2 cellular contexts compared by ENCODE assay signal in the genomic region with DNA sequence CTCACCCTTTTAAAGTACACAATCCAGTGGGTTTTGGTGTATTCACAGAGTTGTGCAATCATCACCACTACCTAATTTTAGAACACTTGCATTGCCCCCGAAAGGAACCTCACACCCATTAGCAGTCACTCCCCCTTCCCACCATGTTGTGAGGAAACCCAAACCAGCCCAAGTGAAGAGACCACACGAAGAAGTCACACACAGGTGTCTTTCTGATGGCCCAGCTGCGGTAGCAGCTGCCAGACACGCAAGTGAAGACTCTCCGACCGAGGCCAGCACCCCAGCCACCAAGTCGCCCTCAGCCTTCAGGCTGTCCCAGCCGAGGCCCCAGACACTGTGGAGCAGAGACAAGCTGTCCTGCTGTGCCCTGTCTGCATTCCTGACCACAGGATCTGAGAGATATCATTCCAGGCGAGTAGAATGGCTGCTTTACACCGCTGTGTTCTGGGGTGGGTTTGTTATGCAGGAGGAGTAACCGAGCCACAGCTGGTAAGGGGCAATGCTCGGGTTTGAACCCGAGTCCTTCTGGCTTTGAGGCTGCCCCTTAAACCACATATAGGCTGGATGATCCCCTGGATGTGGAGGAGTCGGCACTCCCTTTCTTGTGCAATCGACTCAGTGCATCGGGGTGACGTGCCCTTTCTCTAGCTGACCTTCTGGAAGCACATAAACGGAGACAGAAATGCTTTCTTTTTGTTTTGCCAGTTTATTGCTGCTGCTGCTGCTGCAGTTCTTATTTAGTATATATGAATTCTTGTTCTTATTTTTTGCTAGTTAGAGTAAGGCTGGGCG.
TF ChIP-seq lines count a peak whose summit lies in the region.

No MANE protein-coding gene starts in this region.

TF ChIP-seq in SK-N-SH treated with all-trans-retinoic acid at 6 μM for 48 hours, 23 proteins besides CTCF, POLR2A, EP300 and RAD21 (continued from another document):
- TF ChIP-seq TCF4 (CRISPR knock-in tag; IDR thresholded peaks at IDR 0.05; ENCODE audit: borderline replicate concordance) (no peak), OSR1 (CRISPR knock-in tag; IDR thresholded peaks at IDR 0.05) (no peak), RARB (CRISPR knock-in tag; IDR thresholded peaks at IDR 0.05) (no peak), PPARA (CRISPR knock-in tag; IDR thresholded peaks at IDR 0.05; ENCODE audit: borderline replicate concordance) (no peak), SNAI2 (CRISPR knock-in tag; IDR thresholded peaks at IDR 0.05) (no peak), ZC3H10 (CRISPR knock-in tag; IDR thresholded peaks at IDR 0.05) (no peak), ZFP3 (CRISPR knock-in tag; IDR thresholded peaks at IDR 0.05) (no peak), ESRRG (CRISPR knock-in tag; IDR thresholded peaks at IDR 0.05) (no peak), CSDC2 (CRISPR knock-in tag; IDR thresholded peaks at IDR 0.05) (no peak)
- TF ChIP-seq, protein P1, sequence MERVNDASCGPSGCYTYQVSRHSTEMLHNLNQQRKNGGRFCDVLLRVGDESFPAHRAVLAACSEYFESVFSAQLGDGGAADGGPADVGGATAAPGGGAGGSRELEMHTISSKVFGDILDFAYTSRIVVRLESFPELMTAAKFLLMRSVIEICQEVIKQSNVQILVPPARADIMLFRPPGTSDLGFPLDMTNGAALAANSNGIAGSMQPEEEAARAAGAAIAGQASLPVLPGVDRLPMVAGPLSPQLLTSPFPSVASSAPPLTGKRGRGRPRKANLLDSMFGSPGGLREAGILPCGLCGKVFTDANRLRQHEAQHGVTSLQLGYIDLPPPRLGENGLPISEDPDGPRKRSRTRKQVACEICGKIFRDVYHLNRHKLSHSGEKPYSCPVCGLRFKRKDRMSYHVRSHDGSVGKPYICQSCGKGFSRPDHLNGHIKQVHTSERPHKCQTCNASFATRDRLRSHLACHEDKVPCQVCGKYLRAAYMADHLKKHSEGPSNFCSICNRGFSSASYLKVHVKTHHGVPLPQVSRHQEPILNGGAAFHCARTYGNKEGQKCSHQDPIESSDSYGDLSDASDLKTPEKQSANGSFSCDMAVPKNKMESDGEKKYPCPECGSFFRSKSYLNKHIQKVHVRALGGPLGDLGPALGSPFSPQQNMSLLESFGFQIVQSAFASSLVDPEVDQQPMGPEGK (CRISPR knock-in tag; IDR thresholded peaks at IDR 0.05; ENCODE audit: borderline replicate concordance), result no peak

TF ChIP-seq in SK-N-SH, 30 proteins besides CTCF, POLR2A, EP300 and RAD21 (continued from another document):
- TF ChIP-seq, protein P2, sequence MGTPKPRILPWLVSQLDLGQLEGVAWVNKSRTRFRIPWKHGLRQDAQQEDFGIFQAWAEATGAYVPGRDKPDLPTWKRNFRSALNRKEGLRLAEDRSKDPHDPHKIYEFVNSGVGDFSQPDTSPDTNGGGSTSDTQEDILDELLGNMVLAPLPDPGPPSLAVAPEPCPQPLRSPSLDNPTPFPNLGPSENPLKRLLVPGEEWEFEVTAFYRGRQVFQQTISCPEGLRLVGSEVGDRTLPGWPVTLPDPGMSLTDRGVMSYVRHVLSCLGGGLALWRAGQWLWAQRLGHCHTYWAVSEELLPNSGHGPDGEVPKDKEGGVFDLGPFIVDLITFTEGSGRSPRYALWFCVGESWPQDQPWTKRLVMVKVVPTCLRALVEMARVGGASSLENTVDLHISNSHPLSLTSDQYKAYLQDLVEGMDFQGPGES (IDR thresholded peaks at IDR 0.05; ENCODE audit: low read depth, low read length), result no peak
- no peak for TF ChIP-seq SMC3 (IDR thresholded peaks at IDR 0.05; ENCODE audit: low read depth, low read length)
TF ChIP-seq in SK-N-SH: peak in this region for 0.
